In the genomic region with DNA sequence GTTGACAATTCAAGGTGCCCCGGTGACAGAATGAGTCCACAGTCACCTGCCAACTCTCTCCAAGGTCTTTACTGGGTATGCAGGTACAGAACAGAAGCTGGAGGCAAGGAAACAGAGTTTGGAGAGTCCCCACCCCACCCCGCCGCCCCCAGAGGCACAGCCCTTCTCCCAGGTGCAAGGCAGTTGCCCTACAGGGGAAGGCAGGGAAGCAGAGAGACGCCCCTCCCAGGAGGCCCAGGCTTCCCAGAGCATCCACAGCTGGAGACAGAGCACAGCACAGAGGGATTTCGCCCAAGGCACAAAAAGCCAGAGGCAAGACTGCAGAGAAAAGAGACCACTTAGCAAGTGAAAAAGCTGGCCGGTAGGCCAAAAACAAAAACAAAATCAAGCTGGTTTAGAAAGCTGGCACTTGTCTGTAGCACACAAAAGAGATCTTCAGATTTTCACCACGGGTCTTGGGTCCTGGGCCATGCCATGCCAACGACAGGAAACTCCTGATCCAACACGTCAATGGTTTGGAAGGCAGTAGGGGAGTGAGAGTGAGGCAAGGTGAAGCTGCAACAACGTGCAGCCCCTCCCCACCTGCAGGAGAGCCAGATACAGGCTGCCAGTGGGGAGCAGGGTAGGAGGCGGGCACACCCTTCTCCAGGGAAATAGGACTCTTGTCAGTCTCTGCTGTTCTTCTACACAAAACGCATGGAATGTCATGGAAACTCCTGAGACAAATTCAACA, we compare ENCODE assay signal across 18 cellular contexts.
DNase-seq lines count a peak whose midpoint lies in the region; ATAC-seq, FAIRE-seq and TF ChIP-seq lines count a peak whose summit lies in the region.
"Had no signal": no experiment of that assay in that cellular context is flagged by ENCODE, and none has a peak within 500 bp of the region (broad histone marks: within the 10 kb centered on the region; RNA-seq: fewer than 3 reads in every experiment).

No MANE protein-coding gene starts in this region.

- H3K27ac ChIP-seq in HepG2 (ENCODE audit: extremely low read length, insufficient read depth, low read length), result no peak overlapping the region
- no peak overlapping the region for H3K27ac ChIP-seq in right lobe of liver
- peak overlapping the region; percentile 14 for H3K27ac ChIP-seq in vagina
- no peak overlapping the region for H3K27ac ChIP-seq in colonic mucosa
- H3K27ac ChIP-seq: adrenal gland had no signal

- no peak for DNase-seq in HepG2 (ENCODE audit: low spot score)
- DNase-seq in right lobe of liver, result no peak
- no peak for DNase-seq in activated T-helper 2 cell treated with anti-CD3 and anti-CD28 coated beads, Interferon-gamma antibody, Interleukin-2, Interleukin-4, amounts not matched to agents 10 μg/mL and 5 μg/mL and 100 μg/mL, durations not matched to agents 14 hours and 24 hours and 36 hours (ENCODE audit: low spot score)
- no peak for DNase-seq in mesothelial cell of epicardium (ENCODE audit: low spot score in 2 of 2, unreplicated experiment in 2 of 2)
- no peak for DNase-seq in vagina (ENCODE audit: extremely low spot score in 2 of 2)
- no peak for DNase-seq in NCI-H146 treated with DMSO at 0.1 percent for 48 hours (lab: John Stamatoyannopoulos, UW; ENCODE audit: unreplicated experiment)
- DNase-seq in colonic mucosa, result no peak
- DNase-seq in glomerular visceral epithelial cell (ENCODE audit: extremely low spot score), result no peak
- DNase-seq: activated T-cell treated with anti-CD3 and anti-CD28 coated beads, Interleukin-2, amount 50 U/mL, for 48 hours; adrenal gland; caudate nucleus; endodermal cell; heart left ventricle; KG1; NCI-H2029 treated with DMSO at 0.1 percent for 48 hours; NCI-H524 treated with DMSO at 0.1 percent for 48 hours; stimulated activated naive CD4-positive, alpha-beta T cell treated with Interleukin-2 at 50 U/mL for 16 hours had no signal

- H3K4me1 ChIP-seq in HepG2 (ENCODE audit: insufficient read depth, low read length) (peaks cover 24% of the 10 kb centered on the region), right lobe of liver (peaks cover 0 to 4% (median 0%) of the 10 kb centered on the region in 4 donors), vagina (peaks cover 53% of the 10 kb centered on the region), colonic mucosa (peaks cover 14% of the 10 kb centered on the region)

- no peak overlapping the region for H3K27ac Mint-ChIP-seq in activated T-helper 2 cell treated with anti-CD3 and anti-CD28 coated beads, Interferon-gamma antibody, Interleukin-2, Interleukin-4, amounts not matched to agents 10 μg/mL and 5 μg/mL and 100 μg/mL, durations not matched to agents 14 hours and 24 hours and 36 hours
- peak overlapping the region; percentile 64 for H3K27ac Mint-ChIP-seq in mesothelial cell of epicardium
- H3K27ac Mint-ChIP-seq: endodermal cell had no signal

- H3K36me3 Mint-ChIP-seq in activated T-helper 2 cell treated with anti-CD3 and anti-CD28 coated beads, Interferon-gamma antibody, Interleukin-2, Interleukin-4, amounts not matched to agents 10 μg/mL and 5 μg/mL and 100 μg/mL, durations not matched to agents 14 hours and 24 hours and 36 hours (ENCODE audit: low read depth), result peaks cover 57% of the 10 kb centered on the region
- H3K36me3 Mint-ChIP-seq in mesothelial cell of epicardium, result peaks cover 23% of the 10 kb centered on the region

- TF ChIP-seq POLR2A in HepG2 (IDR thresholded peaks at IDR 0.05; ENCODE audit: insufficient read depth in 1 of 2, low read depth in 2 of 2, low read length in 2 of 2), result no peak
- TF ChIP-seq POLR2A in right lobe of liver (IDR thresholded peaks at IDR 0.05), result no peak
- no peak for TF ChIP-seq POLR2A in vagina (IDR thresholded peaks at IDR 0.05)

- BruUV-seq in HepG2 (replicated peaks; lab: Mats Ljungman, UMichigan), result no TSS peak

- no peaks in the 10 kb centered on the region for H3K79me2 ChIP-seq in HepG2 (ENCODE audit: insufficient read depth, low read length)

- CTCF ChIA-PET in HepG2 (lab: Yijun Ruan, JAX; ENCODE audit: low intra/inter-chr PET ratio, low total read pairs), result no interaction called here

- 81% methylated on average over 11 of the region's 12 CpGs for WGBS in HepG2 (ENCODE audit: low lambda C conversion rate)
- 82% methylated on average over 5 of the region's 12 CpGs for whole genome bisulfite sequencing in right lobe of liver (ENCODE audit: insufficient coverage, low coverage, low lambda C conversion rate, missing lambda C conversion rate)

- H3K36me3 ChIP-seq in HepG2 (replicated peaks in 1 of 2; ENCODE audit: control insufficient read depth in 1 of 2, insufficient read depth in 2 of 2, low read length in 2 of 2), result peaks cover 0 to 2% of the 10 kb centered on the region in 2 experiments; a peak in 2 of 5 replicates
- H3K36me3 ChIP-seq in right lobe of liver, result no peaks in the 10 kb centered on the region
- no peaks in the 10 kb centered on the region for H3K36me3 ChIP-seq in vagina
- H3K36me3 ChIP-seq in colonic mucosa, result no peaks in the 10 kb centered on the region
- H3K36me3 ChIP-seq: adrenal gland, heart left ventricle had no signal

- H4K20me1 ChIP-seq in HepG2 (ENCODE audit: insufficient read depth, low read length), result no peaks in the 10 kb centered on the region

- in situ Hi-C loops in HepG2 (cut with HindIII; ENCODE audit: extremely low pct_ligation_motif_present, low pct_unique_long_range_greater_than_20kb), result no loop called here

- intact Hi-C loops in HepG2 (cut with micrococcal nuclease; ENCODE audit: unreplicated experiment), result no loop called here
- intact Hi-C loops in right lobe of liver (cut with DNase I), result no loop called here
- intact Hi-C loops in activated T-helper 2 cell treated with anti-CD3 and anti-CD28 coated beads, Interferon-gamma antibody, Interleukin-2, Interleukin-4, amounts not matched to agents 10 μg/mL and 5 μg/mL and 100 μg/mL, durations not matched to agents 14 hours and 24 hours and 36 hours (cut with micrococcal nuclease), result loop anchor here (5.0 kb wide), 1 partner anchor 51 kb away; no protein-coding TSS in a partner anchor
- intact Hi-C loops in vagina (cut with DNase I), result no loop called here
- intact Hi-C loops in colonic mucosa (cut with DNase I), result no loop called here

- no peaks in the 10 kb centered on the region for H3K9me3 ChIP-seq in HepG2 (ENCODE audit: low read length)
- H3K9me3 ChIP-seq in right lobe of liver, result no peaks in the 10 kb centered on the region
- no peaks in the 10 kb centered on the region for H3K9me3 ChIP-seq in vagina
- no peaks in the 10 kb centered on the region for H3K9me3 ChIP-seq in colonic mucosa
- H3K9me3 ChIP-seq: adrenal gland, heart left ventricle had no signal

- no peaks in the 10 kb centered on the region for H3K27me3 ChIP-seq in HepG2 (ENCODE audit: control insufficient read depth in 1 of 2, insufficient read depth in 2 of 2, low read length in 2 of 2)
- H3K27me3 ChIP-seq in right lobe of liver, result no peaks in the 10 kb centered on the region
- H3K27me3 ChIP-seq in vagina, result no peaks in the 10 kb centered on the region
- H3K27me3 ChIP-seq in colonic mucosa, result no peaks in the 10 kb centered on the region
- H3K27me3 ChIP-seq: adrenal gland, heart left ventricle had no signal

- no peaks in the 10 kb centered on the region for H3K27me3 Mint-ChIP-seq in activated T-helper 2 cell treated with anti-CD3 and anti-CD28 coated beads, Interferon-gamma antibody, Interleukin-2, Interleukin-4, amounts not matched to agents 10 μg/mL and 5 μg/mL and 100 μg/mL, durations not matched to agents 14 hours and 24 hours and 36 hours (ENCODE audit: low read depth)
- no peaks in the 10 kb centered on the region for H3K27me3 Mint-ChIP-seq in mesothelial cell of epicardium (ENCODE audit: low read depth)

- peak overlapping the region; percentile 10 for H3K4me3 Mint-ChIP-seq in activated T-helper 2 cell treated with anti-CD3 and anti-CD28 coated beads, Interferon-gamma antibody, Interleukin-2, Interleukin-4, amounts not matched to agents 10 μg/mL and 5 μg/mL and 100 μg/mL, durations not matched to agents 14 hours and 24 hours and 36 hours (ENCODE audit: low read depth)
- no peak overlapping the region for H3K4me3 Mint-ChIP-seq in mesothelial cell of epicardium
- H3K4me3 Mint-ChIP-seq: endodermal cell, neural crest cell had no signal

- H3K4me1 Mint-ChIP-seq in activated T-helper 2 cell treated with anti-CD3 and anti-CD28 coated beads, Interferon-gamma antibody, Interleukin-2, Interleukin-4, amounts not matched to agents 10 μg/mL and 5 μg/mL and 100 μg/mL, durations not matched to agents 14 hours and 24 hours and 36 hours (ENCODE audit: low read depth), result peaks cover 47% of the 10 kb centered on the region
- H3K4me1 Mint-ChIP-seq in mesothelial cell of epicardium, result peaks cover 68% of the 10 kb centered on the region

- no peak for TF ChIP-seq CTCF in HepG2 (CRISPR knock-in tag; IDR thresholded peaks at IDR 0.05)
- TF ChIP-seq CTCF in right lobe of liver (IDR thresholded peaks at IDR 0.05), result no peak
- no peak for TF ChIP-seq CTCF in mesothelial cell of epicardium (IDR thresholded peaks at IDR 0.05; ENCODE audit: unreplicated experiment)
- TF ChIP-seq CTCF in vagina (IDR thresholded peaks at IDR 0.05), result no peak
- TF ChIP-seq CTCF in colonic mucosa (IDR thresholded peaks at IDR 0.05), result no peak

- no peak for TF ChIP-seq RAD21 in HepG2 (CRISPR knock-in tag; IDR thresholded peaks at IDR 0.05)

- no peak overlapping the region for H2AFZ ChIP-seq in HepG2 (ENCODE audit: low read length)

- ATAC-seq in HepG2, result no peak
- no peak for ATAC-seq in right lobe of liver
- ATAC-seq: heart left ventricle had no signal

- no peak overlapping the region for H3K4me2 ChIP-seq in HepG2 (ENCODE audit: low read depth, low read length)

- H3K9ac ChIP-seq in HepG2 (ENCODE audit: insufficient read depth, low read depth, low read length) (no peak overlapping the region), colonic mucosa (ENCODE audit: low read depth in 2 of 2, low read length in 2 of 2) (no peak overlapping the region)

- no peak for FAIRE-seq in HepG2 (lab: Jason Lieb, UNC)

- no peak for TF ChIP-seq EP300 in HepG2 (IDR thresholded peaks at IDR 0.05; ENCODE audit: low read depth in 2 of 2, low read length in 2 of 2)
- no peak for TF ChIP-seq EP300 in HepG2 (CRISPR knock-in tag; IDR thresholded peaks at IDR 0.05; ENCODE audit: borderline replicate concordance)

- H3K4me3 ChIP-seq in HepG2 (replicated peaks in 1 of 3; ENCODE audit: insufficient read depth in 1 of 3, low read depth in 2 of 3, low read length in 3 of 3) (no peak overlapping the region), right lobe of liver (no peak overlapping the region), vagina (no peak overlapping the region), colonic mucosa (no peak overlapping the region)
- H3K4me3 ChIP-seq: adrenal gland, heart left ventricle had no signal

- H3K9me3 Mint-ChIP-seq in activated T-helper 2 cell treated with anti-CD3 and anti-CD28 coated beads, Interferon-gamma antibody, Interleukin-2, Interleukin-4, amounts not matched to agents 10 μg/mL and 5 μg/mL and 100 μg/mL, durations not matched to agents 14 hours and 24 hours and 36 hours, result peaks cover 10% of the 10 kb centered on the region
- H3K9me3 Mint-ChIP-seq in mesothelial cell of epicardium, result no peaks in the 10 kb centered on the region
- H3K9me3 Mint-ChIP-seq: endodermal cell, neural crest cell had no signal

- POLR2A ChIA-PET in HepG2 (lab: Yijun Ruan, JAX), result no interaction called here

TF ChIP-seq in HepG2, 621 proteins besides CTCF, POLR2A, EP300 and RAD21:
- peak; percentile 79; the same call in 1 of the 2 replicates for TF ChIP-seq ZNF12 (CRISPR knock-in tag; IDR thresholded peaks at IDR 0.05)
- no peak for TF ChIP-seq KDM5A (IDR thresholded peaks at IDR 0.05; ENCODE audit: borderline replicate concordance, low read length)
- TF ChIP-seq ZNF577 (CRISPR knock-in tag; IDR thresholded peaks at IDR 0.05; ENCODE audit: borderline replicate concordance, low read depth), result no peak
